23 cellular contexts compared by ENCODE assay signal in the genomic region with DNA sequence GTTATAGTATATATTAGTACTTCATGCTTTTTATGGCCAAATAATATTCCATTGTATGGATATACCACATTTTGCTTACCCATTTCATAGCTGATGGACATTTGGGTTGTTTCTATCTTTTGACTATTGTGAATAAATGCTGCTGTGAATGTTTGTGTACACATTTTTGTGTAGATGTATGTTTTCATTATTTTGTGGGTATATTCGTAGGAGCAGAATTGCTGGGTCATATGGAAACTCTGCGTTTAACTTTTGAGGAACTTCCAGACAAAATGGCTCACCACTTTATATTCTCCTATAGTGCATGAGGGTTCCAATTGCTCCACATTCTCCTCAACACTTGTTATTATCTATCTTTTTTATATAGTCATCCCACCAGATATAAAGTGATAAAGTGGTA.
"Had no signal": no experiment of that assay in that cellular context is flagged by ENCODE, and none has a peak within 500 bp of the region (broad histone marks: within the 10 kb centered on the region; RNA-seq: fewer than 3 reads in every experiment).

No MANE protein-coding gene starts in this region.

- H3K4me3 ChIP-seq: esophagus squamous epithelium, gastrocnemius medialis, heart right ventricle, left lung, lower lobe of right lung, mucosa of descending colon had no signal

- DNase-seq: cortex of kidney; effector CD8-positive, alpha-beta T cell; effector memory CD8-positive, alpha-beta T cell; endodermal cell; erythroblast; esophagus squamous epithelium; foreskin fibroblast; foreskin melanocyte; gastrocnemius medialis; glutamatergic neuron; head of caudate nucleus; heart right ventricle; hippocampal formation; left cardiac atrium; left lung; left ventricle myocardium superior; lower lobe of right lung; mesenchymal stem cell; mucosa of descending colon; naive B cell; naive thymus-derived CD8-positive, alpha-beta T cell had no signal

- H3K27ac ChIP-seq: epithelial cell of prostate, esophagus squamous epithelium, gastrocnemius medialis, heart right ventricle, left lung, lower lobe of right lung had no signal

- H3K9me3 ChIP-seq: esophagus squamous epithelium, mucosa of descending colon had no signal

- H3K27me3 ChIP-seq: esophagus squamous epithelium, gastrocnemius medialis, left lung had no signal

- H3K4me1 ChIP-seq: esophagus squamous epithelium, gastrocnemius medialis, heart right ventricle, left lung, lower lobe of right lung had no signal

- H3K36me3 ChIP-seq: esophagus squamous epithelium, gastrocnemius medialis, heart right ventricle, left lung, lower lobe of right lung had no signal

- ATAC-seq: effector memory CD8-positive, alpha-beta T cell; esophagus mucosa; gastrocnemius medialis; heart right ventricle; left cardiac atrium; left lung; left ventricle myocardium superior; lower lobe of right lung; mucosa of descending colon; naive thymus-derived CD8-positive, alpha-beta T cell had no signal
